10 cellular contexts compared by ENCODE assay signal in the genomic region with DNA sequence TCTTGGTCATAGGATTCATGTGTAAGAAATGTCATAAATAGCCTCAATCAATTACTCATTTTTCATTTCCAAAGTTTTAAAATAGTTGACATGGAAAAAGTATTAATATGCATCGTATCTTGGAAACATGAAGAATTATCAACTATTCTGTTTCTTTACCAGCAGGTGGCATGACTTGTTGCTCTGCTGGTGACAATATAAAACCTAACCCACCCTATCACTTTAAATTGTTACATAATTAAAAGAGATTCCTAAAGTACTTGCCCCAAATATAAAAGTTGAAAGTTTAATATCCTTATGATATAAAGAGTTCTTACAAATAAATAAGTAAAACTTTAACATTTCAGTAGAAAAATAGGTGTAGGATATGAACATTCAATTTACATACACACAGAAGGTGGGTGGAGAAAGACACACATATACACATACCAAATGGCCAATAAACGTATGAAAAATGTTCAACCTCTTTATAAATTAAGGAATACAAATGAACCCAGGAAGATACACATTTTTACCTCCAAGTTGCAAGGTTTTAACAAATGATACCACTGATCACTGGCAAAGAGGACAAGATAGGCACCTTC. TPM values are rescaled to one million over a fixed set of nuclear protein-coding genes. Genes with fewer than 3 reads are reported as not detected.
DNase-seq lines count a peak whose midpoint lies in the region; ATAC-seq, FAIRE-seq and TF ChIP-seq lines count a peak whose summit lies in the region.
"Had no signal": no experiment of that assay in that cellular context is flagged by ENCODE, and none has a peak within 500 bp of the region (broad histone marks: within the 10 kb centered on the region; RNA-seq: fewer than 3 reads in every experiment).

No MANE protein-coding gene starts in this region.

- WGBS in liver = 26% methylated on average over 2 of the region's 2 CpGs

- TF ChIP-seq RAD21 in liver (IDR thresholded peaks at IDR 0.05) = peak; percentile 74 to 85

- ATAC-seq in HG02623 (IDR thresholded peaks at IDR 0.05; ENCODE audit: unreplicated experiment) = no peak

- H3K27ac ChIP-seq in HEK293 (ENCODE audit: extremely low read depth, low read depth, low read length) (no peak overlapping the region), astrocyte (ENCODE audit: low read depth, low read length) (peak overlapping the region; percentile 85), liver (ENCODE audit: low read depth in 1 of 2, low read length in 2 of 2) (no peak overlapping the region)

- peaks cover 21% of the 10 kb centered on the region for H3K36me3 Mint-ChIP-seq in astrocyte (ENCODE audit: low read depth, unreplicated experiment)

- no peaks in the 10 kb centered on the region for H3K27me3 ChIP-seq in astrocyte (ENCODE audit: insufficient read depth, low read length)
- no peaks in the 10 kb centered on the region for H3K27me3 ChIP-seq in liver (ENCODE audit: control insufficient read depth in 4 of 4, insufficient read depth in 4 of 4, low read length in 3 of 4)

- no peaks in the 10 kb centered on the region for H3K9me3 Mint-ChIP-seq in astrocyte (ENCODE audit: unreplicated experiment)
- H3K9me3 Mint-ChIP-seq: activated T-cell treated with anti-CD3 and anti-CD28 coated beads, Interleukin-2, amount 50 U/mL, for 4 hours had no signal

- H4K20me1 ChIP-seq in astrocyte (ENCODE audit: insufficient read depth, low read length) = peaks cover 4% of the 10 kb centered on the region

- no peak for FAIRE-seq in astrocyte (lab: Jason Lieb, UNC)

- H3K36me3 ChIP-seq in HEK293 (ENCODE audit: control insufficient read depth in 2 of 2, insufficient read depth in 1 of 2, low read length in 2 of 2) (no peaks in the 10 kb centered on the region), astrocyte (ENCODE audit: insufficient read depth, low read length) (peaks cover 2% of the 10 kb centered on the region), liver (ENCODE audit: control insufficient read depth in 4 of 4, insufficient read depth in 3 of 4, low read depth in 1 of 4, low read length in 3 of 4) (no peaks in the 10 kb centered on the region)

- no peaks in the 10 kb centered on the region for H3K27me3 Mint-ChIP-seq in astrocyte (ENCODE audit: low read depth, unreplicated experiment)

- CTCF ChIA-PET in HEK293 (lab: Yijun Ruan, JAX) = no interaction called here

- H3K4me1 Mint-ChIP-seq in astrocyte (ENCODE audit: low read depth, unreplicated experiment) = peaks cover 76% of the 10 kb centered on the region

- peak; percentile 25 to 38 for DNase-seq in AML-193 (lab: John Stamatoyannopoulos, UW)
- DNase-seq in astrocyte (ENCODE audit: low read depth) = no peak
- no peak for DNase-seq in retina
- no peak for DNase-seq in C1 segment of cervical spinal cord (lab: John Stamatoyannopoulos, UW)
- DNase-seq in activated CD4-positive, alpha-beta T cell treated with anti-CD3 and anti-CD28 coated beads, Interleukin-2, amount 50 U/mL, for 48 hours = no peak
- DNase-seq: activated T-cell treated with anti-CD3 and anti-CD28 coated beads, Interleukin-2, amount 50 U/mL, for 4 hours; occipital lobe had no signal

- H3K4me2 ChIP-seq in astrocyte (ENCODE audit: low read length) = peak overlapping the region; percentile 62

- H3K4me1 ChIP-seq in HEK293 (ENCODE audit: control insufficient read depth, insufficient read depth, low read length) (peaks cover 15% of the 10 kb centered on the region), astrocyte (ENCODE audit: insufficient read depth, low read length) (peaks cover 77% of the 10 kb centered on the region), liver (ENCODE audit: control insufficient read depth in 4 of 4, insufficient read depth in 4 of 4, low read length in 3 of 4) (peaks cover 0 to 2% (median 0%) of the 10 kb centered on the region in 4 donors)

- no peaks in the 10 kb centered on the region for H3K9me3 ChIP-seq in HEK293 (ENCODE audit: control insufficient read depth, insufficient read depth, low read depth, low read length)
- no peaks in the 10 kb centered on the region for H3K9me3 ChIP-seq in astrocyte (ENCODE audit: insufficient read depth, low read depth, low read length)
- H3K9me3 ChIP-seq in liver (ENCODE audit: control insufficient read depth in 4 of 4, low read length in 3 of 4) = no peaks in the 10 kb centered on the region

- H3K79me2 ChIP-seq in astrocyte (ENCODE audit: insufficient read depth, low read length) = peaks cover 81% of the 10 kb centered on the region

- H3K9ac ChIP-seq in astrocyte (ENCODE audit: low read length) (peak overlapping the region; percentile 64), liver (ENCODE audit: low read depth in 1 of 2, low read length in 2 of 2) (no peak overlapping the region)

- 0 out of 2 replicates have a peak, but pooled peaks have one; percentile 20 for TF ChIP-seq CTCF in HEK293 (tag by site-specific recombination; IDR thresholded peaks at IDR 0.05)
- peak; percentile 45 for TF ChIP-seq CTCF in astrocyte (IDR thresholded peaks at IDR 0.05; ENCODE audit: insufficient read depth, low read depth, low read length)
- peak; percentile 46 for TF ChIP-seq CTCF in liver (IDR thresholded peaks at IDR 0.05; ENCODE audit: low read depth, low read length, missing input control)

- H3K4me3 ChIP-seq in HEK293 (ENCODE audit: low read depth, low read length) (no peak overlapping the region), astrocyte (ENCODE audit: insufficient read depth, low read depth, low read length) (no peak overlapping the region), liver (ENCODE audit: low read depth in 1 of 3, low read length in 3 of 3) (no peak overlapping the region)

- peak overlapping the region; percentile 72 for H3K27ac Mint-ChIP-seq in astrocyte (ENCODE audit: unreplicated experiment)

- H2AFZ ChIP-seq in astrocyte (ENCODE audit: low read depth, low read length) = no peak overlapping the region

- peak overlapping the region; percentile 24 for H3K4me3 Mint-ChIP-seq in astrocyte (ENCODE audit: unreplicated experiment)
- H3K4me3 Mint-ChIP-seq: activated T-cell treated with anti-CD3 and anti-CD28 coated beads, Interleukin-2, amount 50 U/mL, for 4 hours had no signal

- POLR2A ChIA-PET in HEK293 (lab: Yijun Ruan, JAX) = no interaction called here

TF ChIP-seq in HEK293, 187 proteins besides CTCF, POLR2A, EP300 and RAD21 (continues in another document):
- TF ChIP-seq KLF10 (tag by site-specific recombination; IDR thresholded peaks at IDR 0.05) (no peak), FEZF1 (tag by site-specific recombination; IDR thresholded peaks at IDR 0.05) (no peak)
- TF ChIP-seq, protein P1, sequence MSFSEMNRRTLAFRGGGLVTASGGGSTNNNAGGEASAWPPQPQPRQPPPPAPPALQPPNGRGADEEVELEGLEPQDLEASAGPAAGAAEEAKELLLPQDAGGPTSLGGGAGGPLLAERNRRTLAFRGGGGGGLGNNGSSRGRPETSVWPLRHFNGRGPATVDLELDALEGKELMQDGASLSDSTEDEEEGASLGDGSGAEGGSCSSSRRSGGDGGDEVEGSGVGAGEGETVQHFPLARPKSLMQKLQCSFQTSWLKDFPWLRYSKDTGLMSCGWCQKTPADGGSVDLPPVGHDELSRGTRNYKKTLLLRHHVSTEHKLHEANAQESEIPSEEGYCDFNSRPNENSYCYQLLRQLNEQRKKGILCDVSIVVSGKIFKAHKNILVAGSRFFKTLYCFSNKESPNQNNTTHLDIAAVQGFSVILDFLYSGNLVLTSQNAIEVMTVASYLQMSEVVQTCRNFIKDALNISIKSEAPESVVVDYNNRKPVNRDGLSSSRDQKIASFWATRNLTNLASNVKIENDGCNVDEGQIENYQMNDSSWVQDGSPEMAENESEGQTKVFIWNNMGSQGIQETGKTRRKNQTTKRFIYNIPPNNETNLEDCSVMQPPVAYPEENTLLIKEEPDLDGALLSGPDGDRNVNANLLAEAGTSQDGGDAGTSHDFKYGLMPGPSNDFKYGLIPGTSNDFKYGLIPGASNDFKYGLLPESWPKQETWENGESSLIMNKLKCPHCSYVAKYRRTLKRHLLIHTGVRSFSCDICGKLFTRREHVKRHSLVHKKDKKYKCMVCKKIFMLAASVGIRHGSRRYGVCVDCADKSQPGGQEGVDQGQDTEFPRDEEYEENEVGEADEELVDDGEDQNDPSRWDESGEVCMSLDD (tag by site-specific recombination; IDR thresholded peaks at IDR 0.05) = no peak

TF ChIP-seq in liver, 16 proteins besides CTCF, POLR2A, EP300 and RAD21 (continues in another document):
- TF ChIP-seq FOXA2 (IDR thresholded peaks at IDR 0.05) (no peak), HNF4G (IDR thresholded peaks at IDR 0.05) (no peak), TAF1 (conservative IDR thresholded peaks at IDR 0.05) (no peak), EGR1 (IDR thresholded peaks at IDR 0.05; ENCODE audit: low read depth in 2 of 2) (no peak), SP1 (IDR thresholded peaks at IDR 0.05) (no peak), YY1 (IDR thresholded peaks at IDR 0.05) (no peak)
- TF ChIP-seq, protein P2, sequence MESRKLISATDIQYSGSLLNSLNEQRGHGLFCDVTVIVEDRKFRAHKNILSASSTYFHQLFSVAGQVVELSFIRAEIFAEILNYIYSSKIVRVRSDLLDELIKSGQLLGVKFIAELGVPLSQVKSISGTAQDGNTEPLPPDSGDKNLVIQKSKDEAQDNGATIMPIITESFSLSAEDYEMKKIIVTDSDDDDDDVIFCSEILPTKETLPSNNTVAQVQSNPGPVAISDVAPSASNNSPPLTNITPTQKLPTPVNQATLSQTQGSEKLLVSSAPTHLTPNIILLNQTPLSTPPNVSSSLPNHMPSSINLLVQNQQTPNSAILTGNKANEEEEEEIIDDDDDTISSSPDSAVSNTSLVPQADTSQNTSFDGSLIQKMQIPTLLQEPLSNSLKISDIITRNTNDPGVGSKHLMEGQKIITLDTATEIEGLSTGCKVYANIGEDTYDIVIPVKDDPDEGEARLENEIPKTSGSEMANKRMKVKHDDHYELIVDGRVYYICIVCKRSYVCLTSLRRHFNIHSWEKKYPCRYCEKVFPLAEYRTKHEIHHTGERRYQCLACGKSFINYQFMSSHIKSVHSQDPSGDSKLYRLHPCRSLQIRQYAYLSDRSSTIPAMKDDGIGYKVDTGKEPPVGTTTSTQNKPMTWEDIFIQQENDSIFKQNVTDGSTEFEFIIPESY (IDR thresholded peaks at IDR 0.05) = no peak
- TF ChIP-seq, protein P3, sequence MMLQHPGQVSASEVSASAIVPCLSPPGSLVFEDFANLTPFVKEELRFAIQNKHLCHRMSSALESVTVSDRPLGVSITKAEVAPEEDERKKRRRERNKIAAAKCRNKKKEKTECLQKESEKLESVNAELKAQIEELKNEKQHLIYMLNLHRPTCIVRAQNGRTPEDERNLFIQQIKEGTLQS (IDR thresholded peaks at IDR 0.05) = no peak

RNA-seq across cellular contexts. Expression of a gene that starts 30.6 kb away (rescaled TPM):
- 386 and 476 TPM in 2 replicates for total RNA-seq in astrocyte
- 1 to 10 TPM in 1 of 2 donors, under 1 TPM in 1; 0.93 to 5.0 TPM for total RNA-seq in liver
- polyA plus RNA-seq in liver = 1 to 10 TPM in 1 of 2 donors, under 1 TPM in 1; 0.58 to 3.2 TPM

Comparison
In these comparisons a context has a peak if more than half of its experiments do, and no peak if none do; other contexts are left out.
1. DNase-seq: peak in AML-193 (2 of 2); none in astrocyte (single experiment), retina (single experiment), C1 segment of cervical spinal cord (0 of 14) and activated CD4-positive, alpha-beta T cell treated with anti-CD3 and anti-CD28 coated beads, Interleukin-2, amount 50 U/mL, for 48 hours (0 of 2).
2. RNA of a gene that starts 30.6 kb away (total RNA-seq): 386 to 476 TPM in astrocyte; 0.93 to 5.0 TPM in liver; every median in the first group is over 10 times any median in the second.
3. Peak in every context shown above with its lines, with median percentiles within 50 percentile points of each other: CTCF ChIP-seq.